7 cellular contexts compared by ENCODE assay signal in genomic region chr7:157432957-157433576, GRCh38.
DNase-seq lines count a peak whose midpoint lies in the region; ATAC-seq, FAIRE-seq and TF ChIP-seq lines count a peak whose summit lies in the region.

No MANE protein-coding gene starts in this region.

- no peaks in the 10 kb centered on the region for H3K9me3 Mint-ChIP-seq in T-helper 1 cell treated with Interleukin-12 subunit alpha and Interleukin-12 subunit beta and Interleukin-4 antibody, amounts not matched to agents 30 μg/mL and 1 μg/mL, for 36 hours
- no peaks in the 10 kb centered on the region for H3K9me3 Mint-ChIP-seq in astrocyte (ENCODE audit: unreplicated experiment)

- H3K27me3 ChIP-seq in astrocyte (ENCODE audit: insufficient read depth, low read length): no peaks in the 10 kb centered on the region

- peak; percentile 71 for FAIRE-seq in astrocyte (lab: Jason Lieb, UNC)

- peak; percentile 19 for DNase-seq in LNCaP clone FGC (ENCODE audit: low read depth)
- DNase-seq in astrocyte (ENCODE audit: low read depth): no peak
- DNase-seq in iPS-NIHi7 (ENCODE audit: extremely low spot score): peak; percentile 61
- peak; percentile 71 for DNase-seq in stimulated activated CD4-positive, alpha-beta T cell treated with anti-CD3 and anti-CD28 coated beads, Interleukin-15, amount 100 ng/mL, for 24 hours

- H3K27me3 Mint-ChIP-seq in T-helper 1 cell treated with Interleukin-12 subunit alpha and Interleukin-12 subunit beta and Interleukin-4 antibody, amounts not matched to agents 30 μg/mL and 1 μg/mL, for 36 hours (ENCODE audit: low read depth): peaks cover 4% of the 10 kb centered on the region
- no peaks in the 10 kb centered on the region for H3K27me3 Mint-ChIP-seq in astrocyte (ENCODE audit: low read depth, unreplicated experiment)

- peak overlapping the region; percentile 27 for H3K4me3 Mint-ChIP-seq in T-helper 1 cell treated with Interleukin-12 subunit alpha and Interleukin-12 subunit beta and Interleukin-4 antibody, amounts not matched to agents 30 μg/mL and 1 μg/mL, for 36 hours
- no peak overlapping the region for H3K4me3 Mint-ChIP-seq in astrocyte (ENCODE audit: unreplicated experiment)

- H3K9ac ChIP-seq in astrocyte (ENCODE audit: low read length): peak overlapping the region; percentile 33

- H3K27ac Mint-ChIP-seq in T-helper 1 cell treated with Interleukin-12 subunit alpha and Interleukin-12 subunit beta and Interleukin-4 antibody, amounts not matched to agents 30 μg/mL and 1 μg/mL, for 36 hours: peak overlapping the region; percentile 36
- H3K27ac Mint-ChIP-seq in astrocyte (ENCODE audit: unreplicated experiment): no peak overlapping the region

- peak overlapping the region; percentile 77 for H3K4me2 ChIP-seq in astrocyte (ENCODE audit: low read length)

- no peaks in the 10 kb centered on the region for H4K20me1 ChIP-seq in astrocyte (ENCODE audit: insufficient read depth, low read length)

- H3K36me3 ChIP-seq in astrocyte (ENCODE audit: insufficient read depth, low read length): no peaks in the 10 kb centered on the region

- H3K4me1 ChIP-seq in astrocyte (ENCODE audit: insufficient read depth, low read length): peaks cover 7% of the 10 kb centered on the region

- H3K4me3 ChIP-seq in LNCaP clone FGC (ENCODE audit: low read depth, low read length) (peak overlapping the region; percentile 48), astrocyte (ENCODE audit: insufficient read depth, low read depth, low read length) (no peak overlapping the region)

- H2AFZ ChIP-seq in astrocyte (ENCODE audit: low read depth, low read length): peak overlapping the region; percentile 60

- no peak for ATAC-seq in HG02970 (IDR thresholded peaks at IDR 0.05; ENCODE audit: low FRiP score, unreplicated experiment)

- no peaks in the 10 kb centered on the region for H3K9me3 ChIP-seq in astrocyte (ENCODE audit: insufficient read depth, low read depth, low read length)

- H3K36me3 Mint-ChIP-seq in T-helper 1 cell treated with Interleukin-12 subunit alpha and Interleukin-12 subunit beta and Interleukin-4 antibody, amounts not matched to agents 30 μg/mL and 1 μg/mL, for 36 hours (ENCODE audit: low read depth): no peaks in the 10 kb centered on the region
- peaks cover 7% of the 10 kb centered on the region for H3K36me3 Mint-ChIP-seq in astrocyte (ENCODE audit: low read depth, unreplicated experiment)

- H3K79me2 ChIP-seq in astrocyte (ENCODE audit: insufficient read depth, low read length): no peaks in the 10 kb centered on the region

- H3K4me1 Mint-ChIP-seq in T-helper 1 cell treated with Interleukin-12 subunit alpha and Interleukin-12 subunit beta and Interleukin-4 antibody, amounts not matched to agents 30 μg/mL and 1 μg/mL, for 36 hours (ENCODE audit: low read depth): peaks cover 18% of the 10 kb centered on the region
- H3K4me1 Mint-ChIP-seq in astrocyte (ENCODE audit: low read depth, unreplicated experiment): no peaks in the 10 kb centered on the region

- TF ChIP-seq CTCF in GM12874 (IDR thresholded peaks at IDR 0.05; ENCODE audit: insufficient read depth, low read depth, low read length) (peak; percentile 60), LNCaP clone FGC (IDR thresholded peaks at IDR 0.05; ENCODE audit: control insufficient read depth, extremely low read depth, insufficient read depth) (peak; percentile 73), astrocyte (IDR thresholded peaks at IDR 0.05; ENCODE audit: insufficient read depth, low read depth, low read length) (peak; percentile 72)

- no peak overlapping the region for H3K27ac ChIP-seq in astrocyte (ENCODE audit: low read depth, low read length)
